1 cellular context compared by ENCODE assay signal in the genomic region with DNA sequence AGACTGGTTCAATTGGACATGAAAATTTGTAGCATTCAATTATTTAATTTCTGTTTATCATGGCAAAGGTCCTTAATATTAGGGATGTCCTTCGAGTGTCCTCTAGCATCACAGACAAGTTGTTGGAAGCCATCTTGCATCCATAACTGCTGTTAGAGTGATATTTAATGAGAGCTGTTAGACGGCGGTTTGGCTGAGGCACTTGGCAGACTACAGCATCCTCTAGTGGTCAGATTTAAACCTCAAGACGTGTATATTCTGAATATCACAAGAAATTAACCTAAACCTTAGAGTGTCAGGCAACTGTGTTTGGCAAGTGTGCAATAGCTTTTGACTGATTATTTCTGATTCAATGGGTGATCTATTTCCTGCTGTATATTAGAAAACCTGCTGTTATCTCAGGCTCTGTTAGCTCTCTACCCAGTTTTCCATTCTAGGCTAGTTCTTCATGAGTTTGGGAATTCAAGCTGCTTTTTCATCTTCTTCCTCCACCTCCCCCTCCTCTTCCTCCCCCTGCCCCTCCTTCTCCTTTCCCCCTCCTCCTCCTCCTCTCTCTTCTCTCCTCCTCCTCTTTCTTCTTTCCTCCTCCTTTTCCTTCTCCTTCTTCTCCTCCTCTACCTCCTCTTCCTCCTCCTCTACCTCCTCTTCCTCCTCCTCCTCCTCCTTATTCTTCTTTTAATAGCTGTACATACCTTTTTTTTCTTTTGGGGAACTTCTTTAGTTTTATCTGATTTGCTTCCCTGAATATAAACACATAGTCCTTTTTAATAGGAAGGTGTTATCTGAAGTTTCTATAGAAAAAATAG.
TF ChIP-seq lines count a peak whose summit lies in the region.

No MANE protein-coding gene starts in this region.

TF ChIP-seq in HEK293, 187 proteins besides CTCF, POLR2A, EP300 and RAD21 (continued from another document):
- TF ChIP-seq HOXD13 (CRISPR knock-in tag; IDR thresholded peaks at IDR 0.05; ENCODE audit: borderline replicate concordance) (no peak), ZFP37 (tag by site-specific recombination; IDR thresholded peaks at IDR 0.05) (no peak), ZSCAN16 (tag by site-specific recombination; IDR thresholded peaks at IDR 0.05) (no peak), ZNF292 (tag by site-specific recombination; IDR thresholded peaks at IDR 0.05; ENCODE audit: borderline replicate concordance, low read depth) (no peak), ZNF544 (tag by site-specific recombination; IDR thresholded peaks at IDR 0.05) (no peak), KLF16 (tag by site-specific recombination; IDR thresholded peaks at IDR 0.05) (no peak), ZNF404 (tag by site-specific recombination; IDR thresholded peaks at IDR 0.05) (no peak), ZNF664 (tag by site-specific recombination; IDR thresholded peaks at IDR 0.05) (0 out of 2 replicates have a peak, but pooled peaks have one; percentile 16), ZNF2 (tag by site-specific recombination; IDR thresholded peaks at IDR 0.05) (peak; percentile 33; the same call in 1 of the 2 replicates), KLF8 (tag by site-specific recombination; IDR thresholded peaks at IDR 0.05) (no peak), ZNF747 (tag by site-specific recombination; IDR thresholded peaks at IDR 0.05) (no peak), ZNF423 (tag by site-specific recombination; IDR thresholded peaks at IDR 0.05) (no peak), SP7 (tag by site-specific recombination; IDR thresholded peaks at IDR 0.05) (0 out of 2 replicates have a peak, but pooled peaks have one; percentile 26), ZIC2 (tag by site-specific recombination; IDR thresholded peaks at IDR 0.05) (no peak), SETDB1 (IDR thresholded peaks at IDR 0.05; ENCODE audit: insufficient read length, low read length) (no peak), ZNF324 (tag by site-specific recombination; IDR thresholded peaks at IDR 0.05) (no peak), ZSCAN30 (tag by site-specific recombination; IDR thresholded peaks at IDR 0.05) (peak; percentile 80), IKZF3 (tag by site-specific recombination; IDR thresholded peaks at IDR 0.05) (no peak), YY1 (tag by site-specific recombination; IDR thresholded peaks at IDR 0.05) (peak; percentile 61; the same call in 1 of the 2 replicates), ZNF501 (tag by site-specific recombination; IDR thresholded peaks at IDR 0.05) (no peak), ZNF112 (tag by site-specific recombination; IDR thresholded peaks at IDR 0.05) (no peak), MEIS1 (CRISPR knock-in tag; IDR thresholded peaks at IDR 0.05; ENCODE audit: borderline replicate concordance) (no peak)
- TF ChIP-seq, protein P1, sequence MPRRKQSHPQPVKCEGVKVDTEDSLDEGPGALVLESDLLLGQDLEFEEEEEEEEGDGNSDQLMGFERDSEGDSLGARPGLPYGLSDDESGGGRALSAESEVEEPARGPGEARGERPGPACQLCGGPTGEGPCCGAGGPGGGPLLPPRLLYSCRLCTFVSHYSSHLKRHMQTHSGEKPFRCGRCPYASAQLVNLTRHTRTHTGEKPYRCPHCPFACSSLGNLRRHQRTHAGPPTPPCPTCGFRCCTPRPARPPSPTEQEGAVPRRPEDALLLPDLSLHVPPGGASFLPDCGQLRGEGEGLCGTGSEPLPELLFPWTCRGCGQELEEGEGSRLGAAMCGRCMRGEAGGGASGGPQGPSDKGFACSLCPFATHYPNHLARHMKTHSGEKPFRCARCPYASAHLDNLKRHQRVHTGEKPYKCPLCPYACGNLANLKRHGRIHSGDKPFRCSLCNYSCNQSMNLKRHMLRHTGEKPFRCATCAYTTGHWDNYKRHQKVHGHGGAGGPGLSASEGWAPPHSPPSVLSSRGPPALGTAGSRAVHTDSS (tag by site-specific recombination; IDR thresholded peaks at IDR 0.05): peak; percentile 95
- TF ChIP-seq, protein P2, sequence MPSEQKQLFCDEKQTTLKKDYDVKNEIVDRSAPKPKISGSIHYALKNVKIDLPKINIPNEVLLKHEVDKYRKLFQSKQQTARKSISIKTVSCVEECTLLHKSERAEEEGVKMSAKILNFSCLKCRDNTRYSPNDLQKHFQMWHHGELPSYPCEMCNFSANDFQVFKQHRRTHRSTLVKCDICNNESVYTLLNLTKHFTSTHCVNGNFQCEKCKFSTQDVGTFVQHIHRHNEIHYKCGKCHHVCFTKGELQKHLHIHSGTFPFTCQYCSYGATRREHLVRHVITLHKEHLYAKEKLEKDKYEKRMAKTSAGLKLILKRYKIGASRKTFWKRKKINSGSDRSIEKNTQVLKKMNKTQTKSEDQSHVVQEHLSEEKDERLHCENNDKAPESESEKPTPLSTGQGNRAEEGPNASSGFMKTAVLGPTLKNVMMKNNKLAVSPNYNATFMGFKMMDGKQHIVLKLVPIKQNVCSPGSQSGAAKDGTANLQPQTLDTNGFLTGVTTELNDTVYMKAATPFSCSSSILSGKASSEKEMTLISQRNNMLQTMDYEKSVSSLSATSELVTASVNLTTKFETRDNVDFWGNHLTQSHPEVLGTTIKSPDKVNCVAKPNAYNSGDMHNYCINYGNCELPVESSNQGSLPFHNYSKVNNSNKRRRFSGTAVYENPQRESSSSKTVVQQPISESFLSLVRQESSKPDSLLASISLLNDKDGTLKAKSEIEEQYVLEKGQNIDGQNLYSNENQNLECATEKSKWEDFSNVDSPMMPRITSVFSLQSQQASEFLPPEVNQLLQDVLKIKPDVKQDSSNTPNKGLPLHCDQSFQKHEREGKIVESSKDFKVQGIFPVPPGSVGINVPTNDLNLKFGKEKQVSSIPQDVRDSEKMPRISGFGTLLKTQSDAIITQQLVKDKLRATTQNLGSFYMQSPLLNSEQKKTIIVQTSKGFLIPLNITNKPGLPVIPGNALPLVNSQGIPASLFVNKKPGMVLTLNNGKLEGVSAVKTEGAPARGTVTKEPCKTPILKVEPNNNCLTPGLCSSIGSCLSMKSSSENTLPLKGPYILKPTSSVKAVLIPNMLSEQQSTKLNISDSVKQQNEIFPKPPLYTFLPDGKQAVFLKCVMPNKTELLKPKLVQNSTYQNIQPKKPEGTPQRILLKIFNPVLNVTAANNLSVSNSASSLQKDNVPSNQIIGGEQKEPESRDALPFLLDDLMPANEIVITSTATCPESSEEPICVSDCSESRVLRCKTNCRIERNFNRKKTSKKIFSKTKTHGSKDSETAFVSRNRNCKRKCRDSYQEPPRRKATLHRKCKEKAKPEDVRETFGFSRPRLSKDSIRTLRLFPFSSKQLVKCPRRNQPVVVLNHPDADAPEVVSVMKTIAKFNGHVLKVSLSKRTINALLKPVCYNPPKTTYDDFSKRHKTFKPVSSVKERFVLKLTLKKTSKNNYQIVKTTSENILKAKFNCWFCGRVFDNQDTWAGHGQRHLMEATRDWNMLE (tag by site-specific recombination; conservative IDR thresholded peaks at IDR 0.05; ENCODE audit: low read depth): 0 out of 2 replicates have a peak, but pooled peaks have one; percentile 25
- TF ChIP-seq, protein P3, sequence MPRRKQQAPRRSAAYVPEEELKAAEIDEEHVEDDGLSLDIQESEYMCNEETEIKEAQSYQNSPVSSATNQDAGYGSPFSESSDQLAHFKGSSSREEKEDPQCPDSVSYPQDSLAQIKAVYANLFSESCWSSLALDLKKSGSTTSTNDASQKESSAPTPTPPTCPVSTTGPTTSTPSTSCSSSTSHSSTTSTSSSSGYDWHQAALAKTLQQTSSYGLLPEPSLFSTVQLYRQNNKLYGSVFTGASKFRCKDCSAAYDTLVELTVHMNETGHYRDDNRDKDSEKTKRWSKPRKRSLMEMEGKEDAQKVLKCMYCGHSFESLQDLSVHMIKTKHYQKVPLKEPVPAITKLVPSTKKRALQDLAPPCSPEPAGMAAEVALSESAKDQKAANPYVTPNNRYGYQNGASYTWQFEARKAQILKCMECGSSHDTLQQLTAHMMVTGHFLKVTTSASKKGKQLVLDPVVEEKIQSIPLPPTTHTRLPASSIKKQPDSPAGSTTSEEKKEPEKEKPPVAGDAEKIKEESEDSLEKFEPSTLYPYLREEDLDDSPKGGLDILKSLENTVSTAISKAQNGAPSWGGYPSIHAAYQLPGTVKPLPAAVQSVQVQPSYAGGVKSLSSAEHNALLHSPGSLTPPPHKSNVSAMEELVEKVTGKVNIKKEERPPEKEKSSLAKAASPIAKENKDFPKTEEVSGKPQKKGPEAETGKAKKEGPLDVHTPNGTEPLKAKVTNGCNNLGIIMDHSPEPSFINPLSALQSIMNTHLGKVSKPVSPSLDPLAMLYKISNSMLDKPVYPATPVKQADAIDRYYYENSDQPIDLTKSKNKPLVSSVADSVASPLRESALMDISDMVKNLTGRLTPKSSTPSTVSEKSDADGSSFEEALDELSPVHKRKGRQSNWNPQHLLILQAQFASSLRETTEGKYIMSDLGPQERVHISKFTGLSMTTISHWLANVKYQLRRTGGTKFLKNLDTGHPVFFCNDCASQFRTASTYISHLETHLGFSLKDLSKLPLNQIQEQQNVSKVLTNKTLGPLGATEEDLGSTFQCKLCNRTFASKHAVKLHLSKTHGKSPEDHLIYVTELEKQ (tag by site-specific recombination; IDR thresholded peaks at IDR 0.05; ENCODE audit: borderline replicate concordance): no peak
- TF ChIP-seq, protein P4, sequence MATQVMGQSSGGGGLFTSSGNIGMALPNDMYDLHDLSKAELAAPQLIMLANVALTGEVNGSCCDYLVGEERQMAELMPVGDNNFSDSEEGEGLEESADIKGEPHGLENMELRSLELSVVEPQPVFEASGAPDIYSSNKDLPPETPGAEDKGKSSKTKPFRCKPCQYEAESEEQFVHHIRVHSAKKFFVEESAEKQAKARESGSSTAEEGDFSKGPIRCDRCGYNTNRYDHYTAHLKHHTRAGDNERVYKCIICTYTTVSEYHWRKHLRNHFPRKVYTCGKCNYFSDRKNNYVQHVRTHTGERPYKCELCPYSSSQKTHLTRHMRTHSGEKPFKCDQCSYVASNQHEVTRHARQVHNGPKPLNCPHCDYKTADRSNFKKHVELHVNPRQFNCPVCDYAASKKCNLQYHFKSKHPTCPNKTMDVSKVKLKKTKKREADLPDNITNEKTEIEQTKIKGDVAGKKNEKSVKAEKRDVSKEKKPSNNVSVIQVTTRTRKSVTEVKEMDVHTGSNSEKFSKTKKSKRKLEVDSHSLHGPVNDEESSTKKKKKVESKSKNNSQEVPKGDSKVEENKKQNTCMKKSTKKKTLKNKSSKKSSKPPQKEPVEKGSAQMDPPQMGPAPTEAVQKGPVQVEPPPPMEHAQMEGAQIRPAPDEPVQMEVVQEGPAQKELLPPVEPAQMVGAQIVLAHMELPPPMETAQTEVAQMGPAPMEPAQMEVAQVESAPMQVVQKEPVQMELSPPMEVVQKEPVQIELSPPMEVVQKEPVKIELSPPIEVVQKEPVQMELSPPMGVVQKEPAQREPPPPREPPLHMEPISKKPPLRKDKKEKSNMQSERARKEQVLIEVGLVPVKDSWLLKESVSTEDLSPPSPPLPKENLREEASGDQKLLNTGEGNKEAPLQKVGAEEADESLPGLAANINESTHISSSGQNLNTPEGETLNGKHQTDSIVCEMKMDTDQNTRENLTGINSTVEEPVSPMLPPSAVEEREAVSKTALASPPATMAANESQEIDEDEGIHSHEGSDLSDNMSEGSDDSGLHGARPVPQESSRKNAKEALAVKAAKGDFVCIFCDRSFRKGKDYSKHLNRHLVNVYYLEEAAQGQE (tag by site-specific recombination; IDR thresholded peaks at IDR 0.05): no peak
- TF ChIP-seq, protein P5, sequence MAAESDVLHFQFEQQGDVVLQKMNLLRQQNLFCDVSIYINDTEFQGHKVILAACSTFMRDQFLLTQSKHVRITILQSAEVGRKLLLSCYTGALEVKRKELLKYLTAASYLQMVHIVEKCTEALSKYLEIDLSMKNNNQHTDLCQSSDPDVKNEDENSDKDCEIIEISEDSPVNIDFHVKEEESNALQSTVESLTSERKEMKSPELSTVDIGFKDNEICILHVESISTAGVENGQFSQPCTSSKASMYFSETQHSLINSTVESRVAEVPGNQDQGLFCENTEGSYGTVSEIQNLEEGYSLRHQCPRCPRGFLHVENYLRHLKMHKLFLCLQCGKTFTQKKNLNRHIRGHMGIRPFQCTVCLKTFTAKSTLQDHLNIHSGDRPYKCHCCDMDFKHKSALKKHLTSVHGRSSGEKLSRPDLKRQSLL (tag by site-specific recombination; IDR thresholded peaks at IDR 0.05): no peak
- TF ChIP-seq, protein P6, sequence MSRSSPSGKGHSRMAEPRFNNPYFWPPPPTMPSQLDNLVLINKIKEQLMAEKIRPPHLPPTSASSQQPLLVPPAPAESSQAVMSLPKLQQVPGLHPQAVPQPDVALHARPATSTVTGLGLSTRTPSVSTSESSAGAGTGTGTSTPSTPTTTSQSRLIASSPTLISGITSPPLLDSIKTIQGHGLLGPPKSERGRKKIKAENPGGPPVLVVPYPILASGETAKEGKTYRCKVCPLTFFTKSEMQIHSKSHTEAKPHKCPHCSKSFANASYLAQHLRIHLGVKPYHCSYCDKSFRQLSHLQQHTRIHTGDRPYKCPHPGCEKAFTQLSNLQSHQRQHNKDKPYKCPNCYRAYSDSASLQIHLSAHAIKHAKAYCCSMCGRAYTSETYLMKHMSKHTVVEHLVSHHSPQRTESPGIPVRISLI (tag by site-specific recombination; IDR thresholded peaks at IDR 0.05): no peak
- TF ChIP-seq, protein P7, sequence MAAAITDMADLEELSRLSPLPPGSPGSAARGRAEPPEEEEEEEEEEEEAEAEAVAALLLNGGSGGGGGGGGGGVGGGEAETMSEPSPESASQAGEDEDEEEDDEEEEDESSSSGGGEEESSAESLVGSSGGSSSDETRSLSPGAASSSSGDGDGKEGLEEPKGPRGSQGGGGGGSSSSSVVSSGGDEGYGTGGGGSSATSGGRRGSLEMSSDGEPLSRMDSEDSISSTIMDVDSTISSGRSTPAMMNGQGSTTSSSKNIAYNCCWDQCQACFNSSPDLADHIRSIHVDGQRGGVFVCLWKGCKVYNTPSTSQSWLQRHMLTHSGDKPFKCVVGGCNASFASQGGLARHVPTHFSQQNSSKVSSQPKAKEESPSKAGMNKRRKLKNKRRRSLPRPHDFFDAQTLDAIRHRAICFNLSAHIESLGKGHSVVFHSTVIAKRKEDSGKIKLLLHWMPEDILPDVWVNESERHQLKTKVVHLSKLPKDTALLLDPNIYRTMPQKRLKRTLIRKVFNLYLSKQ (tag by site-specific recombination; IDR thresholded peaks at IDR 0.05; ENCODE audit: borderline replicate concordance): no peak
- TF ChIP-seq, protein P8, sequence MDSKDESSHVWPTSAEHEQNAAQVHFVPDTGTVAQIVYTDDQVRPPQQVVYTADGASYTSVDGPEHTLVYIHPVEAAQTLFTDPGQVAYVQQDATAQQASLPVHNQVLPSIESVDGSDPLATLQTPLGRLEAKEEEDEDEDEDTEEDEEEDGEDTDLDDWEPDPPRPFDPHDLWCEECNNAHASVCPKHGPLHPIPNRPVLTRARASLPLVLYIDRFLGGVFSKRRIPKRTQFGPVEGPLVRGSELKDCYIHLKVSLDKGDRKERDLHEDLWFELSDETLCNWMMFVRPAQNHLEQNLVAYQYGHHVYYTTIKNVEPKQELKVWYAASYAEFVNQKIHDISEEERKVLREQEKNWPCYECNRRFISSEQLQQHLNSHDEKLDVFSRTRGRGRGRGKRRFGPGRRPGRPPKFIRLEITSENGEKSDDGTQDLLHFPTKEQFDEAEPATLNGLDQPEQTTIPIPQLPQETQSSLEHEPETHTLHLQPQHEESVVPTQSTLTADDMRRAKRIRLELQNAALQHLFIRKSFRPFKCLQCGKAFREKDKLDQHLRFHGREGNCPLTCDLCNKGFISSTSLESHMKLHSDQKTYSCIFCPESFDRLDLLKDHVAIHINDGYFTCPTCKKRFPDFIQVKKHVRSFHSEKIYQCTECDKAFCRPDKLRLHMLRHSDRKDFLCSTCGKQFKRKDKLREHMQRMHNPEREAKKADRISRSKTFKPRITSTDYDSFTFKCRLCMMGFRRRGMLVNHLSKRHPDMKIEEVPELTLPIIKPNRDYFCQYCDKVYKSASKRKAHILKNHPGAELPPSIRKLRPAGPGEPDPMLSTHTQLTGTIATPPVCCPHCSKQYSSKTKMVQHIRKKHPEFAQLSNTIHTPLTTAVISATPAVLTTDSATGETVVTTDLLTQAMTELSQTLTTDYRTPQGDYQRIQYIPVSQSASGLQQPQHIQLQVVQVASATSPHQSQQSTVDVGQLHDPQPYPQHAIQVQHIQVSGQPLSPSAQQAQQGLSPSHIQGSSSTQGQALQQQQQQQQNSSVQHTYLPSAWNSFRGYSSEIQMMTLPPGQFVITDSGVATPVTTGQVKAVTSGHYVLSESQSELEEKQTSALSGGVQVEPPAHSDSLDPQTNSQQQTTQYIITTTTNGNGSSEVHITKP (tag by site-specific recombination; IDR thresholded peaks at IDR 0.05): no peak
